15 cellular contexts compared by ENCODE assay signal in the genomic region with DNA sequence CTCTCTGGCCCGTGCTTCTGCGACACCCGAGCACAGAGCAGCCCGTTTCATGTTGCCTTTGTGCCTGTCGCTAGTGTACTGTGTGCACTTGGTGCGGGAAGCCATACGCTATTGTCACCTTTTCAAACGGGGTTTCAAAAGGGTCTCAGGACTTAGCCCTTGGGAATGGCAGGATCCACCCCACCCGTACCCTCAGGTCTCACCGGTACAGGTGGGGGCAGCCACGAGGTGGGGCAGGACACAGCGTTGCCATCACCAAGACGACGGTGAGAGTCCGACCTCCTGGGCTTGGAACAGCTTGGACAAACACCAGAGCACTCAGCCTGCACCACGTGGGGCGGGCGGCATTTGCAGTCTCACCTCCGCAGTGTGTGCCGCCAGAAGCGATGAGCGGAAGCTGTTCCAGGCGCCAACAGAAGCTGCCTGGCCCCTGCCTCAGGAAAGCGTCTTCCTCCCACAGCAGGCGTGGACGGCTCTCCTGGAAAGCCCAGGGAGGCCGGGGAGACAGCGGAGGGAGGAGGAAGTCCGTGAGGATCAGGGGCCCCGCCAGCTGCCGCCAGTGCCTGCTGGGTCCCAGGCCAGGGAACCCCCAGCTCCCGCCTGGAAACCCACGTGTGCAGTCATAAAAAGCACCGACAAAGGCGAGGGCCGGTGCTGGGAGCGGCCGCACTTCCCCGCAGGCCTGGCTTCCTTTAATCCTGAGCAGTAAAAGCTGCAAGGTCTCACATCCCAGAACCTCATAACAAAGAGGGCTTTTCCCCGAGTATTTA.
DNase-seq lines count a peak whose midpoint lies in the region; ATAC-seq, FAIRE-seq and TF ChIP-seq lines count a peak whose summit lies in the region.
"Had no signal": no experiment of that assay in that cellular context is flagged by ENCODE, and none has a peak within 500 bp of the region (broad histone marks: within the 10 kb centered on the region; RNA-seq: fewer than 3 reads in every experiment).

No MANE protein-coding gene starts in this region.

- H3K36me3 Mint-ChIP-seq in activated T-helper 17 cell treated with anti-CD3 and anti-CD28 coated beads, Interleukin-2, amount 50 U/mL, for 72 hours (ENCODE audit: low read depth), result no peaks in the 10 kb centered on the region
- H3K36me3 Mint-ChIP-seq: stimulated activated effector memory CD8-positive, alpha-beta T cell treated with anti-CD3 and anti-CD28 coated beads, Interleukin-12 subunit alpha, Interleukin-12 subunit beta, amount 100 ng/mL, for 72 hours had no signal

- H3K27me3 ChIP-seq in left ventricle myocardium inferior (ENCODE audit: low read depth) (peaks cover 35% of the 10 kb centered on the region), pancreas (no peaks in the 10 kb centered on the region)

- ATAC-seq in pancreas (peak; percentile 48 to 70 (median 60)), GM21576 (IDR thresholded peaks at IDR 0.05; ENCODE audit: unreplicated experiment) (no peak)
- no peak for ATAC-seq in activated T-helper 17 cell treated with anti-CD3 and anti-CD28 coated beads, Interleukin-2, amount 50 U/mL, for 72 hours (replicated peaks)
- no peak for ATAC-seq in activated CD4-positive, CD25-positive, alpha-beta regulatory T cell treated with anti-CD3 and anti-CD28 coated beads, Interleukin-2, amount 50 U/mL, for 24 hours
- ATAC-seq: PC-3; stimulated activated effector memory CD8-positive, alpha-beta T cell treated with anti-CD3 and anti-CD28 coated beads, Interleukin-12 subunit alpha, Interleukin-12 subunit beta, amount 100 ng/mL, for 72 hours had no signal

- DNase-seq in Daoy (ENCODE audit: low read depth) (peak; percentile 55), NCI-H748 treated with DMSO at 0.1 percent for 48 hours (lab: John Stamatoyannopoulos, UW) (peak; percentile 31), left ventricle myocardium inferior (peak; percentile 64), pancreas (peak; percentile 64 to 87 (median 76))
- no peak for DNase-seq in stimulated activated naive CD4-positive, alpha-beta T cell treated with Interleukin-2 at 50 U/mL for 16 hours (lab: John Stamatoyannopoulos, UW)
- DNase-seq: activated CD4-positive, alpha-beta T cell treated with anti-CD3 and anti-CD28 coated beads, Interleukin-2, amount 10 ng/mL, durations not matched to agents 7 days and 5 days; PC-3; stimulated activated CD4-positive, alpha-beta T cell treated with anti-CD3 and anti-CD28 coated beads, Interleukin-4, amount 100 ng/mL, for 1 hour; T-helper 1 cell had no signal

- H3K27ac Mint-ChIP-seq in activated T-helper 17 cell treated with anti-CD3 and anti-CD28 coated beads, Interleukin-2, amount 50 U/mL, for 72 hours, result no peak overlapping the region
- H3K27ac Mint-ChIP-seq: activated CD4-positive, alpha-beta T cell treated with anti-CD3 and anti-CD28 coated beads, Interleukin-2, amount 10 ng/mL, durations not matched to agents 7 days and 5 days; B cell; stimulated activated effector memory CD8-positive, alpha-beta T cell treated with anti-CD3 and anti-CD28 coated beads, Interleukin-12 subunit alpha, Interleukin-12 subunit beta, amount 100 ng/mL, for 72 hours had no signal

- peaks cover 4% of the 10 kb centered on the region for H3K27me3 Mint-ChIP-seq in activated T-helper 17 cell treated with anti-CD3 and anti-CD28 coated beads, Interleukin-2, amount 50 U/mL, for 72 hours
- H3K27me3 Mint-ChIP-seq: activated CD4-positive, alpha-beta T cell treated with anti-CD3 and anti-CD28 coated beads, Interleukin-2, amount 10 ng/mL, durations not matched to agents 7 days and 5 days; B cell had no signal

- H3K9me3 Mint-ChIP-seq in activated T-helper 17 cell treated with anti-CD3 and anti-CD28 coated beads, Interleukin-2, amount 50 U/mL, for 72 hours, result no peaks in the 10 kb centered on the region
- H3K9me3 Mint-ChIP-seq: stimulated activated effector memory CD8-positive, alpha-beta T cell treated with anti-CD3 and anti-CD28 coated beads, Interleukin-12 subunit alpha, Interleukin-12 subunit beta, amount 100 ng/mL, for 72 hours had no signal

- peaks cover 4% of the 10 kb centered on the region for H3K4me1 Mint-ChIP-seq in activated T-helper 17 cell treated with anti-CD3 and anti-CD28 coated beads, Interleukin-2, amount 50 U/mL, for 72 hours
- H3K4me1 Mint-ChIP-seq: B cell; stimulated activated effector memory CD8-positive, alpha-beta T cell treated with anti-CD3 and anti-CD28 coated beads, Interleukin-12 subunit alpha, Interleukin-12 subunit beta, amount 100 ng/mL, for 72 hours had no signal

- H3K4me3 Mint-ChIP-seq in activated T-helper 17 cell treated with anti-CD3 and anti-CD28 coated beads, Interleukin-2, amount 50 U/mL, for 72 hours, result no peak overlapping the region
- H3K4me3 Mint-ChIP-seq: activated CD4-positive, alpha-beta T cell treated with anti-CD3 and anti-CD28 coated beads, Interleukin-2, amount 10 ng/mL, durations not matched to agents 7 days and 5 days; B cell; stimulated activated effector memory CD8-positive, alpha-beta T cell treated with anti-CD3 and anti-CD28 coated beads, Interleukin-12 subunit alpha, Interleukin-12 subunit beta, amount 100 ng/mL, for 72 hours had no signal

- no peak for FAIRE-seq in pancreas (lab: Jason Lieb, UNC)

- H3K4me1 ChIP-seq in left ventricle myocardium inferior, result peaks cover 66% of the 10 kb centered on the region
- peaks cover 16 to 36% (median 26%) of the 10 kb centered on the region in 3 donors for H3K4me1 ChIP-seq in pancreas

- H3K36me3 ChIP-seq in left ventricle myocardium inferior (no peaks in the 10 kb centered on the region), pancreas (no peaks in the 10 kb centered on the region)

- H3K27ac ChIP-seq in left ventricle myocardium inferior (replicated peaks), result peak overlapping the region; percentile 85
- peak overlapping the region; percentile 53 to 74 (median 58) for H3K27ac ChIP-seq in pancreas
- H3K27ac ChIP-seq: HL-60 had no signal

- 16 to 38% methylated on average over 38 to 40 of the region's 40 CpGs for WGBS in pancreas, 2 donors

- intact Hi-C loops in left ventricle myocardium inferior (cut with micrococcal nuclease) (no loop called here), pancreas (cut with DNase I) (no loop called here)

- no peak for TF ChIP-seq CTCF in left ventricle myocardium inferior (IDR thresholded peaks at IDR 0.05; ENCODE audit: borderline replicate concordance)
- no peak for TF ChIP-seq CTCF in pancreas (IDR thresholded peaks at IDR 0.05)

- H3K9me3 ChIP-seq in left ventricle myocardium inferior (replicated peaks) (no peaks in the 10 kb centered on the region), pancreas (no peaks in the 10 kb centered on the region)

- H3K4me3 ChIP-seq in left ventricle myocardium inferior, result peak overlapping the region; percentile 19
- no peak overlapping the region for H3K4me3 ChIP-seq in pancreas

Comparison
In these comparisons a context has a peak if more than half of its experiments do, and no peak if none do; other contexts are left out.
1. ATAC-seq: peak in pancreas (4 of 4); none in activated T-helper 17 cell treated with anti-CD3 and anti-CD28 coated beads, Interleukin-2, amount 50 U/mL, for 72 hours (single experiment), GM21576 (single experiment) and activated CD4-positive, CD25-positive, alpha-beta regulatory T cell treated with anti-CD3 and anti-CD28 coated beads, Interleukin-2, amount 50 U/mL, for 24 hours (0 of 2).